In the genomic region with DNA sequence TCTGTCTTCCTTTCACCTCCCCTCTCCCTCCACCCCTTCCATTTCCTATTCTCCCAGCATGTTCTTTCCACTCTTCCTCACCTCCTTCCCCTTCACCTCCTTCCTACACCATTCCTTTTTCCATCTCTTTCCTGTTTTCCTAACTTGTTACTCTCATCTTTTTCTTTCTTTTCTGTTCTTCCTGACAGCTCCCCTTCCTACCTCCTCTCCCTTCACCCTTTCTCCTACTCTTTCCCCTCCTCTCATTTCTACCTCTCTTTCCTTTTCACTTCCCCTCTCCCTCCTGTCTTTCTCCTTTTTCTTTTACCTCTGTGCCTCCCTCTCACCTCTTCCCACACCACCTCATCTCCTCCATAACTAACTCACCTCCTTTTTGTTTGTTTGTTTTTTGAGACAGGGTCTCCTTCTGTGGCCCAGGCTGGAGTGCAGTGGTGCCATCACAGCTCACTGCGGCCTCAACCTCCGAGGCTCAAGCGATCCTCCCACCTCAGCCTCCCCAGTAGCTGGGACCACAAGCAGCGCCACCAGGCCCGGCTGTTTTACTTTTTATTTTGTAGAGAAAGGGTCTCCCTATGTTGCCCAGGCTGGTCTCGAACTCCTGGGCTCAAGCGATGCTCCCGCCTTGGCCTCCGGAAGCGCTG, we compare ENCODE assay signal across 1 cellular context.
TF ChIP-seq lines count a peak whose summit lies in the region.

No MANE protein-coding gene starts in this region.

TF ChIP-seq in K562, 482 proteins besides CTCF, POLR2A, EP300 and RAD21 (continued from another document and continues in another):
- TF ChIP-seq, protein P1, sequence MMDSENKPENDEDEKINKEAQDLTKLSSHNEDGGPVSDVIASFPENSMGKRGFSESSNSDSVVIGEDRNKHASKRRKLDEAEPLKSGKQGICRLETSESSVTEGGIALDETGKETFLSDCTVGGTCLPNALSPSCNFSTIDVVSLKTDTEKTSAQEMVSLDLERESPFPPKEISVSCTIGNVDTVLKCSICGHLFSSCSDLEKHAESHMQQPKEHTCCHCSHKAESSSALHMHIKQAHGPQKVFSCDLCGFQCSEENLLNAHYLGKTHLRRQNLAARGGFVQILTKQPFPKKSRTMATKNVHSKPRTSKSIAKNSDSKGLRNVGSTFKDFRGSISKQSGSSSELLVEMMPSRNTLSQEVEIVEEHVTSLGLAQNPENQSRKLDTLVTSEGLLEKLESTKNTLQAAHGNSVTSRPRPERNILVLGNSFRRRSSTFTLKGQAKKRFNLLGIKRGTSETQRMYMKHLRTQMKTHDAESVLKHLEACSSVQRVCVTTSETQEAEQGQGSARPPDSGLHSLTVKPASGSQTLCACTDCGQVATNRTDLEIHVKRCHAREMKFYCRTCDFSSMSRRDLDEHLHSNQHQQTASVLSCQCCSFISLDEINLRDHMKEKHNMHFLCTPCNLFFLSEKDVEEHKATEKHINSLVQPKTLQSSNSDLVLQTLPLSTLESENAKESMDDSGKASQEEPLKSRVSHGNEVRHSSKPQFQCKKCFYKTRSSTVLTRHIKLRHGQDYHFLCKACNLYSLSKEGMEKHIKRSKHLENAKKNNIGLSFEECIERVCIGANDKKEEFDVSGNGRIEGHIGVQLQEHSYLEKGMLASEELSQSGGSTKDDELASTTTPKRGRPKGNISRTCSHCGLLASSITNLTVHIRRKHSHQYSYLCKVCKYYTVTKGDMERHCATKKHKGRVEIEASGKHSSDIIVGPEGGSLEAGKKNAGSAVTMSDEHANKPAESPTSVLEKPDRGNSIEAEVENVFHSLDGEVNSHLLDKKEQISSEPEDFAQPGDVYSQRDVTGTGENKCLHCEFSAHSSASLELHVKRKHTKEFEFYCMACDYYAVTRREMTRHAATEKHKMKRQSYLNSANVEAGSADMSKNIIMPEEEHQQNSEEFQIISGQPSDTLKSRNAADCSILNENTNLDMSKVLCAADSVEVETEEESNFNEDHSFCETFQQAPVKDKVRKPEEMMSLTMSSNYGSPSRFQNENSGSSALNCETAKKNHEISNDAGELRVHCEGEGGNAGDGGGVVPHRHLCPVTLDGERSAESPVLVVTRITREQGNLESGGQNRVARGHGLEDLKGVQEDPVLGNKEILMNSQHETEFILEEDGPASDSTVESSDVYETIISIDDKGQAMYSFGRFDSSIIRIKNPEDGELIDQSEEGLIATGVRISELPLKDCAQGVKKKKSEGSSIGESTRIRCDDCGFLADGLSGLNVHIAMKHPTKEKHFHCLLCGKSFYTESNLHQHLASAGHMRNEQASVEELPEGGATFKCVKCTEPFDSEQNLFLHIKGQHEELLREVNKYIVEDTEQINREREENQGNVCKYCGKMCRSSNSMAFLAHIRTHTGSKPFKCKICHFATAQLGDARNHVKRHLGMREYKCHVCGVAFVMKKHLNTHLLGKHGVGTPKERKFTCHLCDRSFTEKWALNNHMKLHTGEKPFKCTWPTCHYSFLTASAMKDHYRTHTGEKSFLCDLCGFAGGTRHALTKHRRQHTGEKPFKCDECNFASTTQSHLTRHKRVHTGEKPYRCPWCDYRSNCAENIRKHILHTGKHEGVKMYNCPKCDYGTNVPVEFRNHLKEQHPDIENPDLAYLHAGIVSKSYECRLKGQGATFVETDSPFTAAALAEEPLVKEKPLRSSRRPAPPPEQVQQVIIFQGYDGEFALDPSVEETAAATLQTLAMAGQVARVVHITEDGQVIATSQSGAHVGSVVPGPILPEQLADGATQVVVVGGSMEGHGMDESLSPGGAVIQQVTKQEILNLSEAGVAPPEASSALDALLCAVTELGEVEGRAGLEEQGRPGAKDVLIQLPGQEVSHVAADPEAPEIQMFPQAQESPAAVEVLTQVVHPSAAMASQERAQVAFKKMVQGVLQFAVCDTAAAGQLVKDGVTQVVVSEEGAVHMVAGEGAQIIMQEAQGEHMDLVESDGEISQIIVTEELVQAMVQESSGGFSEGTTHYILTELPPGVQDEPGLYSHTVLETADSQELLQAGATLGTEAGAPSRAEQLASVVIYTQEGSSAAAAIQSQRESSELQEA (IDR thresholded peaks at IDR 0.05; ENCODE audit: low read depth): peak; percentile 32; the same call in 1 of the 2 replicates
- TF ChIP-seq, protein P2, sequence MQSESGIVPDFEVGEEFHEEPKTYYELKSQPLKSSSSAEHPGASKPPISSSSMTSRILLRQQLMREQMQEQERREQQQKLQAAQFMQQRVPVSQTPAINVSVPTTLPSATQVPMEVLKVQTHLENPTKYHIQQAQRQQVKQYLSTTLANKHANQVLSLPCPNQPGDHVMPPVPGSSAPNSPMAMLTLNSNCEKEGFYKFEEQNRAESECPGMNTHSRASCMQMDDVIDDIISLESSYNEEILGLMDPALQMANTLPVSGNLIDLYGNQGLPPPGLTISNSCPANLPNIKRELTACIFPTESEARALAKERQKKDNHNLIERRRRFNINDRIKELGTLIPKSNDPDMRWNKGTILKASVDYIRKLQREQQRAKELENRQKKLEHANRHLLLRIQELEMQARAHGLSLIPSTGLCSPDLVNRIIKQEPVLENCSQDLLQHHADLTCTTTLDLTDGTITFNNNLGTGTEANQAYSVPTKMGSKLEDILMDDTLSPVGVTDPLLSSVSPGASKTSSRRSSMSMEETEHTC (IDR thresholded peaks at IDR 0.05): no peak
- TF ChIP-seq ZNF324 (CRISPR knock-in tag; IDR thresholded peaks at IDR 0.05): no peak
- TF ChIP-seq HLTF (IDR thresholded peaks at IDR 0.05): peak; percentile 77
- TF ChIP-seq, protein P3, sequence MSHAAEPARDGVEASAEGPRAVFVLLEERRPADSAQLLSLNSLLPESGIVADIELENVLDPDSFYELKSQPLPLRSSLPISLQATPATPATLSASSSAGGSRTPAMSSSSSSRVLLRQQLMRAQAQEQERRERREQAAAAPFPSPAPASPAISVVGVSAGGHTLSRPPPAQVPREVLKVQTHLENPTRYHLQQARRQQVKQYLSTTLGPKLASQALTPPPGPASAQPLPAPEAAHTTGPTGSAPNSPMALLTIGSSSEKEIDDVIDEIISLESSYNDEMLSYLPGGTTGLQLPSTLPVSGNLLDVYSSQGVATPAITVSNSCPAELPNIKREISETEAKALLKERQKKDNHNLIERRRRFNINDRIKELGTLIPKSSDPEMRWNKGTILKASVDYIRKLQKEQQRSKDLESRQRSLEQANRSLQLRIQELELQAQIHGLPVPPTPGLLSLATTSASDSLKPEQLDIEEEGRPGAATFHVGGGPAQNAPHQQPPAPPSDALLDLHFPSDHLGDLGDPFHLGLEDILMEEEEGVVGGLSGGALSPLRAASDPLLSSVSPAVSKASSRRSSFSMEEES (CRISPR knock-in tag; IDR thresholded peaks at IDR 0.05): no peak
- TF ChIP-seq KDM4B (IDR thresholded peaks at IDR 0.05; ENCODE audit: borderline replicate concordance in 2 of 2, low read depth in 1 of 2): no peak
- no peak for TF ChIP-seq DDX20 (tag; IDR thresholded peaks at IDR 0.05; ENCODE audit: low read depth)
- no peak for TF ChIP-seq FOXP1 (CRISPR knock-in tag; IDR thresholded peaks at IDR 0.05)
- TF ChIP-seq SRSF9 (IDR thresholded peaks at IDR 0.05; ENCODE audit: borderline replicate concordance, low read depth, low read length): no peak
- TF ChIP-seq KLF16 (IDR thresholded peaks at IDR 0.05): no peak
- TF ChIP-seq NR1H2 (CRISPR knock-in tag; IDR thresholded peaks at IDR 0.05): no peak
- no peak for TF ChIP-seq KAT2B (IDR thresholded peaks at IDR 0.05; ENCODE audit: low read depth, low read length)
- TF ChIP-seq, protein P4, sequence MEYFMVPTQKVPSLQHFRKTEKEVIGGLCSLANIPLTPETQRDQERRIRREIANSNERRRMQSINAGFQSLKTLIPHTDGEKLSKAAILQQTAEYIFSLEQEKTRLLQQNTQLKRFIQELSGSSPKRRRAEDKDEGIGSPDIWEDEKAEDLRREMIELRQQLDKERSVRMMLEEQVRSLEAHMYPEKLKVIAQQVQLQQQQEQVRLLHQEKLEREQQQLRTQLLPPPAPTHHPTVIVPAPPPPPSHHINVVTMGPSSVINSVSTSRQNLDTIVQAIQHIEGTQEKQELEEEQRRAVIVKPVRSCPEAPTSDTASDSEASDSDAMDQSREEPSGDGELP (CRISPR knock-in tag; IDR thresholded peaks at IDR 0.05; ENCODE audit: borderline replicate concordance): no peak
- TF ChIP-seq ZNF586 (CRISPR knock-in tag; conservative IDR thresholded peaks at IDR 0.05): no peak
- TF ChIP-seq E2F3 (CRISPR knock-in tag; IDR thresholded peaks at IDR 0.05): no peak
- TF ChIP-seq SMARCC2 (IDR thresholded peaks at IDR 0.05; ENCODE audit: low read depth): no peak
- TF ChIP-seq BCOR (IDR thresholded peaks at IDR 0.05): no peak
- no peak for TF ChIP-seq ZKSCAN3 (CRISPR knock-in tag; IDR thresholded peaks at IDR 0.05)
- TF ChIP-seq, protein P5, sequence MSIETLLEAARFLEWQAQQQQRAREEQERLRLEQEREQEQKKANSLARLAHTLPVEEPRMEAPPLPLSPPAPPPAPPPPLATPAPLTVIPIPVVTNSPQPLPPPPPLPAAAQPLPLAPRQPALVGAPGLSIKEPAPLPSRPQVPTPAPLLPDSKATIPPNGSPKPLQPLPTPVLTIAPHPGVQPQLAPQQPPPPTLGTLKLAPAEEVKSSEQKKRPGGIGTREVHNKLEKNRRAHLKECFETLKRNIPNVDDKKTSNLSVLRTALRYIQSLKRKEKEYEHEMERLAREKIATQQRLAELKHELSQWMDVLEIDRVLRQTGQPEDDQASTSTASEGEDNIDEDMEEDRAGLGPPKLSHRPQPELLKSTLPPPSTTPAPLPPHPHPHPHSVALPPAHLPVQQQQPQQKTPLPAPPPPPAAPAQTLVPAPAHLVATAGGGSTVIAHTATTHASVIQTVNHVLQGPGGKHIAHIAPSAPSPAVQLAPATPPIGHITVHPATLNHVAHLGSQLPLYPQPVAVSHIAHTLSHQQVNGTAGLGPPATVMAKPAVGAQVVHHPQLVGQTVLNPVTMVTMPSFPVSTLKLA (conservative IDR thresholded peaks at IDR 0.05): no peak
- TF ChIP-seq, protein P6, sequence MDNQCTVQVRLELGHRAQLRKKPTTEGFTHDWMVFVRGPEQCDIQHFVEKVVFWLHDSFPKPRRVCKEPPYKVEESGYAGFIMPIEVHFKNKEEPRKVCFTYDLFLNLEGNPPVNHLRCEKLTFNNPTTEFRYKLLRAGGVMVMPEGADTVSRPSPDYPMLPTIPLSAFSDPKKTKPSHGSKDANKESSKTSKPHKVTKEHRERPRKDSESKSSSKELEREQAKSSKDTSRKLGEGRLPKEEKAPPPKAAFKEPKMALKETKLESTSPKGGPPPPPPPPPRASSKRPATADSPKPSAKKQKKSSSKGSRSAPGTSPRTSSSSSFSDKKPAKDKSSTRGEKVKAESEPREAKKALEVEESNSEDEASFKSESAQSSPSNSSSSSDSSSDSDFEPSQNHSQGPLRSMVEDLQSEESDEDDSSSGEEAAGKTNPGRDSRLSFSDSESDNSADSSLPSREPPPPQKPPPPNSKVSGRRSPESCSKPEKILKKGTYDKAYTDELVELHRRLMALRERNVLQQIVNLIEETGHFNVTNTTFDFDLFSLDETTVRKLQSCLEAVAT (IDR thresholded peaks at IDR 0.05): peak; percentile 77 to 86; a peak in 3 of 4 replicates
- TF ChIP-seq GABPB1 (CRISPR knock-in tag; IDR thresholded peaks at IDR 0.05): no peak
- TF ChIP-seq PML (IDR thresholded peaks at IDR 0.05; ENCODE audit: low read length): no peak
- TF ChIP-seq LARP7 (IDR thresholded peaks at IDR 0.05): peak; percentile 94
- peak; percentile 46; the same call in 1 of the 2 replicates for TF ChIP-seq PHF21A (IDR thresholded peaks at IDR 0.05; ENCODE audit: borderline replicate concordance, low read depth)
- TF ChIP-seq KHSRP (IDR thresholded peaks at IDR 0.05): peak; percentile 23; the same call in 1 of the 2 replicates
- TF ChIP-seq, protein P7, sequence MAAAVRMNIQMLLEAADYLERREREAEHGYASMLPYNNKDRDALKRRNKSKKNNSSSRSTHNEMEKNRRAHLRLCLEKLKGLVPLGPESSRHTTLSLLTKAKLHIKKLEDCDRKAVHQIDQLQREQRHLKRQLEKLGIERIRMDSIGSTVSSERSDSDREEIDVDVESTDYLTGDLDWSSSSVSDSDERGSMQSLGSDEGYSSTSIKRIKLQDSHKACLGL (CRISPR knock-in tag; IDR thresholded peaks at IDR 0.05; ENCODE audit: borderline replicate concordance, poor library complexity, severe bottlenecking): no peak
- peak; percentile 48; the same call in 1 of the 2 replicates for TF ChIP-seq MYBL2 (IDR thresholded peaks at IDR 0.05; ENCODE audit: low read depth)
- TF ChIP-seq MYBL2 (CRISPR knock-in tag; IDR thresholded peaks at IDR 0.05; ENCODE audit: borderline replicate concordance): no peak
- TF ChIP-seq ZNF3 (CRISPR knock-in tag; IDR thresholded peaks at IDR 0.05): no peak
- TF ChIP-seq ZNF143 (CRISPR knock-in tag; IDR thresholded peaks at IDR 0.05): no peak
- TF ChIP-seq, protein P8, sequence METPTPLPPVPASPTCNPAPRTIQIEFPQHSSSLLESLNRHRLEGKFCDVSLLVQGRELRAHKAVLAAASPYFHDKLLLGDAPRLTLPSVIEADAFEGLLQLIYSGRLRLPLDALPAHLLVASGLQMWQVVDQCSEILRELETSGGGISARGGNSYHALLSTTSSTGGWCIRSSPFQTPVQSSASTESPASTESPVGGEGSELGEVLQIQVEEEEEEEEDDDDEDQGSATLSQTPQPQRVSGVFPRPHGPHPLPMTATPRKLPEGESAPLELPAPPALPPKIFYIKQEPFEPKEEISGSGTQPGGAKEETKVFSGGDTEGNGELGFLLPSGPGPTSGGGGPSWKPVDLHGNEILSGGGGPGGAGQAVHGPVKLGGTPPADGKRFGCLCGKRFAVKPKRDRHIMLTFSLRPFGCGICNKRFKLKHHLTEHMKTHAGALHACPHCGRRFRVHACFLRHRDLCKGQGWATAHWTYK (CRISPR knock-in tag; IDR thresholded peaks at IDR 0.05): no peak
- TF ChIP-seq KAT8 (IDR thresholded peaks at IDR 0.05; ENCODE audit: low read depth): no peak
- TF ChIP-seq BCL6 (CRISPR knock-in tag; IDR thresholded peaks at IDR 0.05): no peak
- no peak for TF ChIP-seq ZSCAN29 (IDR thresholded peaks at IDR 0.05)
- TF ChIP-seq, protein P9, sequence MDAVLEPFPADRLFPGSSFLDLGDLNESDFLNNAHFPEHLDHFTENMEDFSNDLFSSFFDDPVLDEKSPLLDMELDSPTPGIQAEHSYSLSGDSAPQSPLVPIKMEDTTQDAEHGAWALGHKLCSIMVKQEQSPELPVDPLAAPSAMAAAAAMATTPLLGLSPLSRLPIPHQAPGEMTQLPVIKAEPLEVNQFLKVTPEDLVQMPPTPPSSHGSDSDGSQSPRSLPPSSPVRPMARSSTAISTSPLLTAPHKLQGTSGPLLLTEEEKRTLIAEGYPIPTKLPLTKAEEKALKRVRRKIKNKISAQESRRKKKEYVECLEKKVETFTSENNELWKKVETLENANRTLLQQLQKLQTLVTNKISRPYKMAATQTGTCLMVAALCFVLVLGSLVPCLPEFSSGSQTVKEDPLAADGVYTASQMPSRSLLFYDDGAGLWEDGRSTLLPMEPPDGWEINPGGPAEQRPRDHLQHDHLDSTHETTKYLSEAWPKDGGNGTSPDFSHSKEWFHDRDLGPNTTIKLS (IDR thresholded peaks at IDR 0.05; ENCODE audit: borderline replicate concordance, low read depth): no peak
- peak; percentile 39 for TF ChIP-seq ASH1L (IDR thresholded peaks at IDR 0.05; ENCODE audit: borderline replicate concordance, low read depth, partially characterized antibody)
- TF ChIP-seq NR2C2 (CRISPR knock-in tag; IDR thresholded peaks at IDR 0.05): no peak
- no peak for TF ChIP-seq NR2C2 (tag; IDR thresholded peaks at IDR 0.05)
- no peak for TF ChIP-seq MAFK (IDR thresholded peaks at IDR 0.05; ENCODE audit: low read length)
- TF ChIP-seq, protein P10, sequence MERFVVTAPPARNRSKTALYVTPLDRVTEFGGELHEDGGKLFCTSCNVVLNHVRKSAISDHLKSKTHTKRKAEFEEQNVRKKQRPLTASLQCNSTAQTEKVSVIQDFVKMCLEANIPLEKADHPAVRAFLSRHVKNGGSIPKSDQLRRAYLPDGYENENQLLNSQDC (CRISPR knock-in tag; IDR thresholded peaks at IDR 0.05): no peak
- no peak for TF ChIP-seq TCFL5 (CRISPR knock-in tag; conservative IDR thresholded peaks at IDR 0.05)
- TF ChIP-seq SAFB (IDR thresholded peaks at IDR 0.05; ENCODE audit: borderline replicate concordance, low read depth, low read length): no peak
- peak; percentile 25 for TF ChIP-seq POLR2B (IDR thresholded peaks at IDR 0.05; ENCODE audit: low read depth, partially characterized antibody)
